In the genomic region with DNA sequence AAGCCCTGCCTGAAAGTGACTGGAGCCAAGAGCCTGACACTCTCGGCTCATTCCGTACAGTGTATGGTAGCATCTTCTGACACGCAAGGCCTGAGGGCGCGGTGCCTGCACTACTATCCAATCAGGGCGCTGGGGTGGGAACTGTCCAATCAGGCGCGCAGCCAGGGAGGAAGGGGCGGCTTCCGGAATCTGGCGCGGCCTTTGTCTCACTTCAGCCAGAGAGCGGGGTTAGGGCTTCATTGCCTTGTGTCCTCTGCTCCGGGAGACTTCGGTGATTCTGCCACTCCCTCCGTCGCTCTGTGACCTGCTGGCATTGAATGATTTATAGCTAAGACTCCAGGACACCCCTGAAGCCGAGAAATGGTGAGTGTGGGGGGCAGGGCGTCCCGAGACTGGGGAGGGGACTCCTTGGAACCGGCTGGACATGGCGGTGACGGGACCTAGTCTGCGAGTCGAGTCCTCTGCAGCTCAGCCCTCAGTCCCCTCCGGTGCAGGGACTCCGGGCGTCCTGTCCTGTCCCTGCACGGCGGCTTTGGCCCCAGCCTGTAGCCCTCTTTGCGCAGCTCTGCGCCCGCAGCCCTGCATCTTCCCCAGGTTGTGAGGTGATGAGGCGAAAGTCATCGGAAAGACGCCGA, we compare ENCODE assay signal across 8 cellular contexts.
A peak's percentile ranks its signal among the peaks of the same experiment; 100 is the strongest.
DNase-seq lines count a peak whose midpoint lies in the region; ATAC-seq lines count a peak whose summit lies in the region.
"Not testable (repeated sequence)": the region's sequence is repeated elsewhere in the genome, so short reads cannot be mapped to it uniquely, and the experiment has no call there.

No MANE protein-coding gene starts in this region.

- H3K27ac ChIP-seq in BLaER1, result peak overlapping the region; percentile 74

- not testable (repeated sequence) for H3K9me3 Mint-ChIP-seq in activated CD4-positive, alpha-beta T cell treated with anti-CD3 and anti-CD28 coated beads, Interleukin-2, amount 10 ng/mL, durations not matched to agents 7 days and 5 days; dendritic cell treated with granulocyte-macrophage colony-stimulating factor and Interleukin-4, amounts not matched to agents 40 ng/mL and 50 ng/mL, for 4 days

- DNase-seq in NCI-H524 treated with DMSO at 0.1 percent for 48 hours (lab: John Stamatoyannopoulos, UW) (peak; percentile 41), left kidney (ENCODE audit: low read depth, low spot score) (peak; percentile 96)
- peak; percentile 96 for DNase-seq in activated CD4-positive, alpha-beta T cell treated with anti-CD3 and anti-CD28 coated beads, Interleukin-2, amount 10 ng/mL, durations not matched to agents 7 days and 5 days
- peak; percentile 91 for DNase-seq in stimulated activated CD4-positive, alpha-beta T cell treated with anti-CD3 and anti-CD28 coated beads, Interleukin-1b, Interleukin-23, amount 100 ng/mL, for 48 hours

- peak overlapping the region; percentile 73 for H3K4me3 ChIP-seq in BLaER1

- CTCF ChIA-PET in activated CD4-positive, alpha-beta T cell treated with anti-CD3 and anti-CD28 coated beads, Interleukin-2, amount 10 ng/mL, durations not matched to agents 7 days and 5 days (lab: Charles Lee), result not testable (repeated sequence)

- not testable (repeated sequence) for H4K20me1 ChIP-seq in BLaER1

- H3K27me3 Mint-ChIP-seq in activated CD4-positive, alpha-beta T cell treated with anti-CD3 and anti-CD28 coated beads, Interleukin-2, amount 10 ng/mL, durations not matched to agents 7 days and 5 days; dendritic cell treated with granulocyte-macrophage colony-stimulating factor and Interleukin-4, amounts not matched to agents 40 ng/mL and 50 ng/mL, for 4 days: not testable (repeated sequence)

- H3K36me3 ChIP-seq in BLaER1, result peaks cover 19% of the 10 kb centered on the region

- peak overlapping the region; percentile 68 for H3K4me2 ChIP-seq in BLaER1

- ATAC-seq in GM19324 (IDR thresholded peaks at IDR 0.05; ENCODE audit: low FRiP score, unreplicated experiment), result peak; percentile 100
- peak; percentile 100 for ATAC-seq in HG03442 (IDR thresholded peaks at IDR 0.05; ENCODE audit: unreplicated experiment)

- peak overlapping the region; percentile 89 for H3K4me3 Mint-ChIP-seq in activated CD4-positive, alpha-beta T cell treated with anti-CD3 and anti-CD28 coated beads, Interleukin-2, amount 10 ng/mL, durations not matched to agents 7 days and 5 days
- peak overlapping the region; percentile 81 for H3K4me3 Mint-ChIP-seq in dendritic cell treated with granulocyte-macrophage colony-stimulating factor and Interleukin-4, amounts not matched to agents 40 ng/mL and 50 ng/mL, for 4 days

- POLR2A ChIA-PET in activated CD4-positive, alpha-beta T cell treated with anti-CD3 and anti-CD28 coated beads, Interleukin-2, amount 10 ng/mL, durations not matched to agents 7 days and 5 days (lab: Charles Lee), result not testable (repeated sequence)

- not testable (repeated sequence) for H3K9me3 ChIP-seq in BLaER1

- H3K4me1 Mint-ChIP-seq in activated CD4-positive, alpha-beta T cell treated with anti-CD3 and anti-CD28 coated beads, Interleukin-2, amount 10 ng/mL, durations not matched to agents 7 days and 5 days, result peaks cover 36% of the 10 kb centered on the region
- not testable (repeated sequence) for H3K4me1 Mint-ChIP-seq in dendritic cell treated with granulocyte-macrophage colony-stimulating factor and Interleukin-4, amounts not matched to agents 40 ng/mL and 50 ng/mL, for 4 days (ENCODE audit: low read depth)

- peak overlapping the region; percentile 94 for H3K27ac Mint-ChIP-seq in activated CD4-positive, alpha-beta T cell treated with anti-CD3 and anti-CD28 coated beads, Interleukin-2, amount 10 ng/mL, durations not matched to agents 7 days and 5 days
- peak overlapping the region; percentile 73 for H3K27ac Mint-ChIP-seq in dendritic cell treated with granulocyte-macrophage colony-stimulating factor and Interleukin-4, amounts not matched to agents 40 ng/mL and 50 ng/mL, for 4 days

- not testable (repeated sequence) for H3K27me3 ChIP-seq in BLaER1

- intact Hi-C loops in dendritic cell treated with granulocyte-macrophage colony-stimulating factor and Interleukin-4, amounts not matched to agents 40 ng/mL and 50 ng/mL, for 4 days (cut with micrococcal nuclease), result not testable (repeated sequence)

- peak overlapping the region; percentile 84 for H3K9ac ChIP-seq in BLaER1

- peaks cover 13% of the 10 kb centered on the region for H3K4me1 ChIP-seq in BLaER1

- H3K36me3 Mint-ChIP-seq in activated CD4-positive, alpha-beta T cell treated with anti-CD3 and anti-CD28 coated beads, Interleukin-2, amount 10 ng/mL, durations not matched to agents 7 days and 5 days (ENCODE audit: low read depth); dendritic cell treated with granulocyte-macrophage colony-stimulating factor and Interleukin-4, amounts not matched to agents 40 ng/mL and 50 ng/mL, for 4 days (ENCODE audit: low read depth): not testable (repeated sequence)

Comparison
In these comparisons a context has a peak if more than half of its experiments do, and no peak if none do; other contexts are left out.
1. Peak in every context shown above with its lines: DNase-seq, ATAC-seq, H3K4me3 ChIP-seq and H3K27ac ChIP-seq.
2. DNase-seq: peak in every context shown above with its lines; median percentile 96 in activated CD4-positive, alpha-beta T cell treated with anti-CD3 and anti-CD28 coated beads, Interleukin-2, amount 10 ng/mL, durations not matched to agents 7 days and 5 days; 96 in left kidney; 91 in stimulated activated CD4-positive, alpha-beta T cell treated with anti-CD3 and anti-CD28 coated beads, Interleukin-1b, Interleukin-23, amount 100 ng/mL, for 48 hours; 41 in NCI-H524 treated with DMSO at 0.1 percent for 48 hours.